1 cellular context compared by ENCODE assay signal in genomic region chr4:3245676-3246075, GRCh38.
TF ChIP-seq lines count a peak whose summit lies in the region.

No MANE protein-coding gene starts in this region.

TF ChIP-seq in IMR-90, 13 proteins besides CTCF, POLR2A, EP300 and RAD21:
- TF ChIP-seq NFE2L2 (IDR thresholded peaks at IDR 0.05; ENCODE audit: low read depth, low read length) (no peak), FOS (IDR thresholded peaks at IDR 0.05; ENCODE audit: low read depth, low read length) (no peak), RFX5 (IDR thresholded peaks at IDR 0.05; ENCODE audit: low read depth, low read length) (no peak), CEBPB (IDR thresholded peaks at IDR 0.05; ENCODE audit: low read depth, low read length) (no peak), RCOR1 (IDR thresholded peaks at IDR 0.05; ENCODE audit: insufficient replicate concordance, low read length) (no peak), MXI1 (IDR thresholded peaks at IDR 0.05; ENCODE audit: borderline replicate concordance, low read depth, low read length) (no peak), MAZ (IDR thresholded peaks at IDR 0.05; ENCODE audit: borderline replicate concordance, low read depth, low read length) (no peak), BHLHE40 (IDR thresholded peaks at IDR 0.05; ENCODE audit: low read depth, low read length) (no peak), SMC3 (IDR thresholded peaks at IDR 0.05; ENCODE audit: low read depth, low read length) (no peak), MAFK (IDR thresholded peaks at IDR 0.05; ENCODE audit: low read depth, low read length) (no peak), USF2 (IDR thresholded peaks at IDR 0.05; ENCODE audit: low read depth, low read length) (no peak), CHD1 (IDR thresholded peaks at IDR 0.05; ENCODE audit: low read depth, low read length) (no peak)
- TF ChIP-seq, protein P1, sequence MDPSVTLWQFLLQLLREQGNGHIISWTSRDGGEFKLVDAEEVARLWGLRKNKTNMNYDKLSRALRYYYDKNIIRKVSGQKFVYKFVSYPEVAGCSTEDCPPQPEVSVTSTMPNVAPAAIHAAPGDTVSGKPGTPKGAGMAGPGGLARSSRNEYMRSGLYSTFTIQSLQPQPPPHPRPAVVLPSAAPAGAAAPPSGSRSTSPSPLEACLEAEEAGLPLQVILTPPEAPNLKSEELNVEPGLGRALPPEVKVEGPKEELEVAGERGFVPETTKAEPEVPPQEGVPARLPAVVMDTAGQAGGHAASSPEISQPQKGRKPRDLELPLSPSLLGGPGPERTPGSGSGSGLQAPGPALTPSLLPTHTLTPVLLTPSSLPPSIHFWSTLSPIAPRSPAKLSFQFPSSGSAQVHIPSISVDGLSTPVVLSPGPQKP (IDR thresholded peaks at IDR 0.05; ENCODE audit: borderline replicate concordance, low read depth, low read length), result no peak
